9 cellular contexts compared by ENCODE assay signal in genomic region chr3:160665784-160666526, GRCh38. TPM values are rescaled to one million over a fixed set of nuclear protein-coding genes. Genes with fewer than 3 reads are reported as not detected.
DNase-seq lines count a peak whose midpoint lies in the region; ATAC-seq, FAIRE-seq and TF ChIP-seq lines count a peak whose summit lies in the region.
"Had no signal": no experiment of that assay in that cellular context is flagged by ENCODE, and none has a peak within 500 bp of the region (broad histone marks: within the 10 kb centered on the region; RNA-seq: fewer than 3 reads in every experiment).

No MANE protein-coding gene starts in this region.

- SMC1A ChIA-PET in GM12878 (lab: Charles Lee; ENCODE audit: uncharacterized antibody, unreplicated experiment): interaction anchor here (0.6 to 1.4 kb wide), 5 partner anchors 12 to 253 kb away, joined by 3 to 5 read pairs (median 4); no protein-coding TSS in a partner anchor

- no peak for TF ChIP-seq RAD21 in GM12878 (IDR thresholded peaks at IDR 0.05; ENCODE audit: insufficient read depth, low read depth, low read length)

- RAD21 ChIA-PET in GM12878 (lab: Charles Lee; ENCODE audit: unreplicated experiment): interaction anchor here (1.1 kb wide), 1 partner anchor 13 kb away, joined by 3 read pairs; no protein-coding TSS in a partner anchor

- CTCF ChIA-PET in GM12878 (lab: Yijun Ruan, JAX): interaction anchor here (0.7 kb wide), 1 partner anchor 20 kb away, joined by 3 read pairs; no protein-coding TSS in a partner anchor

- no peaks in the 10 kb centered on the region for H3K79me2 ChIP-seq in GM12878 (ENCODE audit: control insufficient read depth, insufficient read depth, low read length)

- H3K27me3 ChIP-seq in GM12878 (replicated peaks in 1 of 2; ENCODE audit: control insufficient read depth in 2 of 2, insufficient read depth in 2 of 2, low read length in 1 of 2): no peaks in the 10 kb centered on the region

- TF ChIP-seq POLR2A in GM12878 (IDR thresholded peaks at IDR 0.05; ENCODE audit: low read depth, low read length): no peak
- no peak for TF ChIP-seq POLR2A in lower leg skin (IDR thresholded peaks at IDR 0.05)

- peak overlapping the region; percentile 78 for H2AFZ ChIP-seq in GM12878 (ENCODE audit: control insufficient read depth, low read depth, low read length)

- H3K4me3 ChIP-seq in GM12864 (ENCODE audit: low read depth, low read length) (peak overlapping the region; percentile 59), GM12878 (no peak overlapping the region), lower leg skin (ENCODE audit: low read depth, poor library complexity, severe bottlenecking) (no peak overlapping the region)

- TF ChIP-seq CTCF in GM12864 (IDR thresholded peaks at IDR 0.05; ENCODE audit: low read depth, low read length, missing control alignments): no peak
- no peak for TF ChIP-seq CTCF in GM12878 (IDR thresholded peaks at IDR 0.05 in 2 of 3, conservative IDR thresholded peaks at IDR 0.05 in 1 of 3; ENCODE audit: control insufficient read depth in 2 of 3, extremely low read depth in 1 of 3, insufficient read depth in 1 of 3, low read depth in 3 of 3, low read length in 3 of 3)
- no peak for TF ChIP-seq CTCF in lower leg skin (IDR thresholded peaks at IDR 0.05)

- WGBS in GM12878 (ENCODE audit: insufficient coverage, insufficient replicate concordance, low lambda C conversion rate, missing lambda C conversion rate): 1% methylated on average over 4 of the region's 4 CpGs
- 58 to 73% methylated on average over 4 of the region's 4 CpGs for WGBS in lower leg skin, 2 donors

- ATAC-seq in GM21390 (IDR thresholded peaks at IDR 0.05; ENCODE audit: unreplicated experiment) (peak; percentile 85), HG03521 (IDR thresholded peaks at IDR 0.05; ENCODE audit: unreplicated experiment) (peak; percentile 72), GM12878 (peak; percentile 83)

- BruUV-seq in GM12878 (replicated peaks; lab: Mats Ljungman, UMichigan): TSS peak; percentile 99

- no peak overlapping the region for H3K9ac ChIP-seq in GM12878 (ENCODE audit: control insufficient read depth, insufficient read depth, low read length)

- H3K36me3 ChIP-seq in GM12878 (ENCODE audit: control insufficient read depth in 2 of 2, insufficient read depth in 2 of 2, low read length in 1 of 2): no peaks in the 10 kb centered on the region

- no peaks in the 10 kb centered on the region for H3K9me3 ChIP-seq in GM12878 (replicated peaks; ENCODE audit: control insufficient read depth, insufficient read depth, low read length)

- peak overlapping the region; percentile 82 for H3K27ac ChIP-seq in GM12878 (ENCODE audit: control insufficient read depth, insufficient read depth)

- intact Hi-C loops in GM12878 (cut with micrococcal nuclease; ENCODE audit: unreplicated experiment): no loop called here
- intact Hi-C loops in lower leg skin (cut with DNase I; ENCODE audit: low total_unique reads): no loop called here

- peak; percentile 91 to 92 for TF ChIP-seq EP300 in GM12878 (IDR thresholded peaks at IDR 0.05; ENCODE audit: borderline replicate concordance in 1 of 2, control insufficient read depth in 1 of 2, low read depth in 2 of 2, low read length in 2 of 2)

- DNase-seq in GM12864 (ENCODE audit: low read depth) (peak; percentile 61), GM12878 (ENCODE audit: low read depth, low spot score) (peak; percentile 74), frontal cortex (ENCODE audit: low spot score in 2 of 2) (no peak), HUDEP-2 (lab: John Stamatoyannopoulos, UW; ENCODE audit: unreplicated experiment in 76 of 76) (no peak), lower leg skin (ENCODE audit: low spot score in 2 of 2) (no peak), NCI-H524 (lab: John Stamatoyannopoulos, UW) (no peak)

- H3K4me1 ChIP-seq in GM12878 (ENCODE audit: control insufficient read depth, insufficient read depth, low read length): peaks cover 7% of the 10 kb centered on the region

- in situ Hi-C loops in GM12878 (cut with MboI): no loop called here

- POLR2A ChIA-PET in GM12878 (lab: Charles Lee): interaction anchor here (0.9 kb wide), 1 partner anchor 102 kb away, joined by 4 read pairs; no protein-coding TSS in a partner anchor

- no peaks in the 10 kb centered on the region for H4K20me1 ChIP-seq in GM12878 (ENCODE audit: control insufficient read depth, insufficient read depth)

- H3K4me2 ChIP-seq in GM12878 (ENCODE audit: control insufficient read depth, insufficient read depth): peak overlapping the region; percentile 52

- FAIRE-seq in GM12878 (lab: Jason Lieb, UNC): peak; percentile 62
- no peak for FAIRE-seq in frontal cortex (lab: Jason Lieb, UNC)

TF ChIP-seq in GM12878, 131 proteins besides CTCF, POLR2A, EP300 and RAD21 (continues in another document):
- TF ChIP-seq STAT3 (IDR thresholded peaks at IDR 0.05; ENCODE audit: low read depth, low read length) (peak; percentile 89), ZNF384 (IDR thresholded peaks at IDR 0.05; ENCODE audit: borderline replicate concordance, low read depth, low read length) (no peak), SMARCA5 (IDR thresholded peaks at IDR 0.05) (no peak), TCF12 (IDR thresholded peaks at IDR 0.05; ENCODE audit: low read depth, low read length) (0 out of 2 replicates have a peak, but pooled peaks have one; percentile 23), PKNOX1 (IDR thresholded peaks at IDR 0.05) (no peak), BACH1 (IDR thresholded peaks at IDR 0.05; ENCODE audit: borderline replicate concordance) (no peak), E2F8 (IDR thresholded peaks at IDR 0.05; ENCODE audit: low read depth, partially characterized antibody) (no peak), NRF1 (conservative IDR thresholded peaks at IDR 0.05; ENCODE audit: low read depth, low read length) (no peak), RELA (IDR thresholded peaks at IDR 0.05; ENCODE audit: borderline replicate concordance, partially characterized antibody) (no peak)

RNA-seq across cellular contexts. Expression of gene ARL14, which starts 11.0 kb away (rescaled TPM):
- total RNA-seq in GM12878 (2013; cell fraction: nucleolus; rRNA removed): not detected in 2 replicates
- total RNA-seq in GM12878 (2014; rRNA removed): not detected in 2 replicates
- total RNA-seq in GM12878 (2014; rRNA removed; fragmentation: Illumina TruSeq; extraction: Trizol): not detected in 2 replicates
- total RNA-seq in GM12878 (2021): not detected in 2 replicates
- not detected for polyA plus RNA-seq in GM12878 (2011; ENCODE audit: low read depth)
- not detected in 2 replicates for polyA plus RNA-seq in GM12878 (2011; rRNA removed)
- polyA plus RNA-seq in GM12878 (2011; cell fraction: cytosol; rRNA removed): not detected in 2 replicates
- polyA plus RNA-seq in GM12878 (2011; cell fraction: nucleus; rRNA removed): not detected in 2 replicates
- polyA plus RNA-seq in GM12878 (2012): not detected in 2 replicates
- polyA plus RNA-seq in GM12878 (2014; fragmentation: Illumina TruSeq; extraction: Trizol): 0.04 TPM in 1 of 2 replicates, not detected in the other
- polyA plus RNA-seq in GM12878 (2014; fragmentation: Nextera tagmentation; extraction: Ambion mirVana): under 1 TPM in 1 of 2 experiments, not detected in 1; 0.18 TPM
- not detected in 2 replicates for polyA plus RNA-seq in GM12878 (2014; rRNA removed)
- polyA plus RNA-seq in GM12878 (2016; fragmentation: Nextera tagmentation; extraction: Ambion mirVana): not detected
- not detected in 2 replicates for polyA minus RNA-seq in GM12878 (2011; rRNA and poly(A)+ RNA removed)
- polyA minus RNA-seq in GM12878 (2011; cell fraction: cytosol; rRNA and poly(A)+ RNA removed): not detected in 2 replicates
- not detected in 2 replicates for polyA minus RNA-seq in GM12878 (2011; cell fraction: nucleus; rRNA and poly(A)+ RNA removed)
- total RNA-seq in frontal cortex: not detected
- total RNA-seq in lower leg skin: under 1 TPM in 1 of 4 donors, not detected in 3; 0.49 TPM
- polyA plus RNA-seq: neural cell had no signal

Comparison
In these comparisons a context has a peak if more than half of its experiments do, and no peak if none do; other contexts are left out.
1. DNase-seq: peak in GM12864 (single experiment) and GM12878 (single experiment); none in frontal cortex (0 of 2), HUDEP-2 (0 of 76), lower leg skin (0 of 2) and NCI-H524 (0 of 2).
2. Peak in every context shown above with its lines, with median percentiles within 50 percentile points of each other: ATAC-seq.